Comparison of ENCODE assay signal across 22 cellular contexts in genomic region chr2:147567131-147567530, GRCh38.
DNase-seq lines count a peak whose midpoint lies in the region; FAIRE-seq and TF ChIP-seq lines count a peak whose summit lies in the region.
"Had no signal": no experiment of that assay in that cellular context is flagged by ENCODE, and none has a peak within 500 bp of the region (broad histone marks: within the 10 kb centered on the region; RNA-seq: fewer than 3 reads in every experiment).

No MANE protein-coding gene starts in this region.

- 20 to 22% methylated on average over 2 of the region's 2 CpGs for WGBS in GM23248 (ENCODE audit: low coverage in 1 of 2, low lambda C conversion rate in 2 of 2, missing lambda C conversion rate in 2 of 2), 2 experiments

- peaks cover 24% of the 10 kb centered on the region for H3K4me1 ChIP-seq in GM23248 (ENCODE audit: insufficient read depth)
- H3K4me1 ChIP-seq: BLaER1 had no signal

- H3K4me3 ChIP-seq in GM23248, result no peak overlapping the region
- H3K4me3 ChIP-seq in bronchial epithelial cell (ENCODE audit: low read depth, low read length), result no peak overlapping the region
- H3K4me3 ChIP-seq in fibroblast of mammary gland (ENCODE audit: control insufficient read depth, low read depth, low read length), result no peak overlapping the region
- H3K4me3 ChIP-seq: BLaER1, SK-N-MC had no signal

- peak overlapping the region in 2 of 3 experiments; percentile 67 to 93 for H3K27ac Mint-ChIP-seq in nephron
- no peak overlapping the region for H3K27ac Mint-ChIP-seq in activated CD4-positive, alpha-beta T cell treated with anti-CD3 and anti-CD28 coated beads, Interleukin-2, amount 10 ng/mL, durations not matched to agents 7 days and 5 days
- H3K27ac Mint-ChIP-seq: CD4-positive, CD25-positive, alpha-beta regulatory T cell; IgD-negative memory B cell had no signal

- in situ Hi-C loops in GM23248 (cut with MboI), result no loop called here

- H3K36me3 ChIP-seq in GM23248 (ENCODE audit: low read depth) (no peaks in the 10 kb centered on the region), bronchial epithelial cell (ENCODE audit: control insufficient read depth, insufficient read depth, low read length) (no peaks in the 10 kb centered on the region)
- H3K36me3 ChIP-seq: BLaER1 had no signal

- TF ChIP-seq CTCF in bronchial epithelial cell (IDR thresholded peaks at IDR 0.05; ENCODE audit: insufficient read depth, low read length, severe bottlenecking) (no peak), fibroblast of mammary gland (conservative IDR thresholded peaks at IDR 0.05; ENCODE audit: control insufficient read depth, insufficient read depth, low read depth, low read length) (no peak), nephron (IDR thresholded peaks at IDR 0.05; ENCODE audit: unreplicated experiment in 3 of 3) (no peak), D721Med (IDR thresholded peaks at IDR 0.05; ENCODE audit: insufficient read depth, missing control alignments) (no peak)

- FAIRE-seq in bronchial epithelial cell (lab: Jason Lieb, UNC) (no peak), D721Med (lab: Jason Lieb, UNC) (no peak)
- FAIRE-seq: GM18507 had no signal

- no peaks in the 10 kb centered on the region for H3K27me3 Mint-ChIP-seq in nephron (ENCODE audit: low read depth)
- H3K27me3 Mint-ChIP-seq in activated CD4-positive, alpha-beta T cell treated with anti-CD3 and anti-CD28 coated beads, Interleukin-2, amount 10 ng/mL, durations not matched to agents 7 days and 5 days, result no peaks in the 10 kb centered on the region
- H3K27me3 Mint-ChIP-seq: CD4-positive, CD25-positive, alpha-beta regulatory T cell had no signal

- H3K9ac ChIP-seq in GM23248, result no peak overlapping the region
- H3K9ac ChIP-seq: BLaER1, KMS-11 had no signal

- peak overlapping the region; percentile 46 for H3K27ac ChIP-seq in GM23248
- H3K27ac ChIP-seq: BLaER1, KMS-11, RWPE1, SK-N-MC had no signal

- H3K27me3 ChIP-seq in GM23248 (replicated peaks; ENCODE audit: insufficient read depth) (no peaks in the 10 kb centered on the region), bronchial epithelial cell (ENCODE audit: control insufficient read depth, insufficient read depth, low read length) (no peaks in the 10 kb centered on the region)
- H3K27me3 ChIP-seq: BLaER1 had no signal

- no peaks in the 10 kb centered on the region for H4K20me1 ChIP-seq in GM23248 (ENCODE audit: insufficient read depth)
- H4K20me1 ChIP-seq: BLaER1 had no signal

- H2AFZ ChIP-seq in GM23248, result peak overlapping the region; percentile 52; the same call in 1 of the 2 replicates

- H3K79me2 ChIP-seq in GM23248 (ENCODE audit: insufficient read depth), result no peaks in the 10 kb centered on the region

- H3K9me3 Mint-ChIP-seq in nephron, result peaks cover 5% of the 10 kb centered on the region
- H3K9me3 Mint-ChIP-seq in activated CD4-positive, alpha-beta T cell treated with anti-CD3 and anti-CD28 coated beads, Interleukin-2, amount 10 ng/mL, durations not matched to agents 7 days and 5 days, result peaks cover 10% of the 10 kb centered on the region

- CTCF ChIA-PET in activated CD4-positive, alpha-beta T cell treated with anti-CD3 and anti-CD28 coated beads, Interleukin-2, amount 10 ng/mL, durations not matched to agents 7 days and 5 days (lab: Charles Lee), result no interaction called here

- H3K4me3 Mint-ChIP-seq in nephron, result no peak overlapping the region
- no peak overlapping the region for H3K4me3 Mint-ChIP-seq in activated CD4-positive, alpha-beta T cell treated with anti-CD3 and anti-CD28 coated beads, Interleukin-2, amount 10 ng/mL, durations not matched to agents 7 days and 5 days
- H3K4me3 Mint-ChIP-seq: CD4-positive, CD25-positive, alpha-beta regulatory T cell; IgD-negative memory B cell had no signal

- peak overlapping the region; percentile 49 for H3K4me2 ChIP-seq in GM23248 (ENCODE audit: unreplicated experiment)
- H3K4me2 ChIP-seq: BLaER1, KMS-11 had no signal

- H3F3A ChIP-seq in GM23248 (ENCODE audit: insufficient read depth), result peaks cover 21% of the 10 kb centered on the region

- no peaks in the 10 kb centered on the region for H3K36me3 Mint-ChIP-seq in nephron (ENCODE audit: low read depth)
- peaks cover 3% of the 10 kb centered on the region for H3K36me3 Mint-ChIP-seq in activated CD4-positive, alpha-beta T cell treated with anti-CD3 and anti-CD28 coated beads, Interleukin-2, amount 10 ng/mL, durations not matched to agents 7 days and 5 days (ENCODE audit: low read depth)
- H3K36me3 Mint-ChIP-seq: IgD-negative memory B cell had no signal

- no peaks in the 10 kb centered on the region for H3K9me2 ChIP-seq in GM23248 (ENCODE audit: insufficient read depth)

- no peaks in the 10 kb centered on the region for H3K9me3 ChIP-seq in GM23248 (ENCODE audit: low read depth)
- H3K9me3 ChIP-seq: BLaER1 had no signal

- POLR2A ChIA-PET in activated CD4-positive, alpha-beta T cell treated with anti-CD3 and anti-CD28 coated beads, Interleukin-2, amount 10 ng/mL, durations not matched to agents 7 days and 5 days (lab: Charles Lee), result no interaction called here

- DNase-seq in GM23248, result peak; percentile 67
- DNase-seq in bronchial epithelial cell (ENCODE audit: low read depth), result peak; percentile 66
- peak; percentile 33 for DNase-seq in fibroblast of mammary gland (ENCODE audit: low read depth)
- DNase-seq in activated CD4-positive, alpha-beta T cell treated with anti-CD3 and anti-CD28 coated beads, Interleukin-2, amount 10 ng/mL, durations not matched to agents 7 days and 5 days, result no peak
- no peak for DNase-seq in D721Med (ENCODE audit: insufficient read length, low spot score)
- no peak for DNase-seq in SHP77 treated with DMSO at 0.1 percent for 48 hours (lab: John Stamatoyannopoulos, UW)
- DNase-seq: CD4-positive, CD25-positive, alpha-beta regulatory T cell; GOT3; NCI-H1048; NCI-H1417; NCI-H1694; NCI-H2029 treated with DMSO at 0.1 percent for 48 hours; NCI-H2227 treated with DMSO at 0.1 percent for 48 hours; NCI-H526 treated with DMSO at 0.1 percent for 48 hours; SHP77 had no signal

- peaks cover 8% of the 10 kb centered on the region for H3K4me1 Mint-ChIP-seq in nephron
- H3K4me1 Mint-ChIP-seq in activated CD4-positive, alpha-beta T cell treated with anti-CD3 and anti-CD28 coated beads, Interleukin-2, amount 10 ng/mL, durations not matched to agents 7 days and 5 days, result no peaks in the 10 kb centered on the region
- H3K4me1 Mint-ChIP-seq: CD4-positive, CD25-positive, alpha-beta regulatory T cell; IgD-negative memory B cell had no signal

Comparison
In these comparisons a context has a peak if more than half of its experiments do, and no peak if none do; other contexts are left out.
1. DNase-seq: peak in GM23248 (single experiment), bronchial epithelial cell (single experiment) and fibroblast of mammary gland (single experiment); none in activated CD4-positive, alpha-beta T cell treated with anti-CD3 and anti-CD28 coated beads, Interleukin-2, amount 10 ng/mL, durations not matched to agents 7 days and 5 days (single experiment), D721Med (single experiment) and SHP77 treated with DMSO at 0.1 percent for 48 hours (single experiment).